19 cellular contexts compared by ENCODE assay signal in genomic region chr7:45695249-45695995, GRCh38.
A peak's percentile ranks its signal among the peaks of the same experiment; 100 is the strongest.
DNase-seq lines count a peak whose midpoint lies in the region; ATAC-seq, FAIRE-seq and TF ChIP-seq lines count a peak whose summit lies in the region.
"Had no signal": no experiment of that assay in that cellular context is flagged by ENCODE, and none has a peak within 500 bp of the region (broad histone marks: within the 10 kb centered on the region; RNA-seq: fewer than 3 reads in every experiment).

No MANE protein-coding gene starts in this region.

- H3K9ac ChIP-seq in colonic mucosa (ENCODE audit: low read depth in 2 of 2, low read length in 2 of 2), result no peak overlapping the region
- H3K9ac ChIP-seq: KMS-11 had no signal

- peaks cover 7% of the 10 kb centered on the region for H3K4me1 Mint-ChIP-seq in activated CD8-positive, alpha-beta memory T cell treated with anti-CD3 and anti-CD28 coated beads, Interleukin-2, amount 10 ng/mL, durations not matched to agents 7 days and 5 days

- H4K20me1 ChIP-seq in hepatocyte (ENCODE audit: insufficient read depth, poor library complexity, severe bottlenecking), result no peaks in the 10 kb centered on the region

- H3K4me2 ChIP-seq in hepatocyte, result no peak overlapping the region
- H3K4me2 ChIP-seq: A549, KMS-11 had no signal

- CTCF ChIA-PET in activated CD8-positive, alpha-beta memory T cell treated with anti-CD3 and anti-CD28 coated beads, Interleukin-2, amount 10 ng/mL, durations not matched to agents 7 days and 5 days (lab: Charles Lee), result interaction anchor here (0.6 kb wide), 1 partner anchor 99 kb away, joined by 3 read pairs; no protein-coding TSS in a partner anchor

- no peaks in the 10 kb centered on the region for H3K27me3 ChIP-seq in colonic mucosa
- H3K27me3 ChIP-seq in right atrium auricular region, result no peaks in the 10 kb centered on the region
- no peaks in the 10 kb centered on the region for H3K27me3 ChIP-seq in spleen (replicated peaks in 1 of 7)
- no peaks in the 10 kb centered on the region for H3K27me3 ChIP-seq in small intestine (ENCODE audit: control insufficient read depth in 2 of 2, insufficient read depth in 2 of 2, low read length in 2 of 2)
- H3K27me3 ChIP-seq in hepatocyte, result no peaks in the 10 kb centered on the region

- no peaks in the 10 kb centered on the region for H3K36me3 ChIP-seq in colonic mucosa
- H3K36me3 ChIP-seq in right atrium auricular region, result no peaks in the 10 kb centered on the region
- H3K36me3 ChIP-seq in spleen, result no peaks in the 10 kb centered on the region
- no peaks in the 10 kb centered on the region for H3K36me3 ChIP-seq in small intestine (ENCODE audit: control insufficient read depth in 2 of 2, insufficient read depth in 2 of 2, low read length in 2 of 2)
- no peaks in the 10 kb centered on the region for H3K36me3 ChIP-seq in hepatocyte (replicated peaks; ENCODE audit: insufficient read depth, low read depth)

- no peaks in the 10 kb centered on the region for H3K36me3 Mint-ChIP-seq in activated CD8-positive, alpha-beta memory T cell treated with anti-CD3 and anti-CD28 coated beads, Interleukin-2, amount 10 ng/mL, durations not matched to agents 7 days and 5 days

- H3K9me2 ChIP-seq in hepatocyte (replicated peaks; ENCODE audit: insufficient read depth), result no peaks in the 10 kb centered on the region

- ATAC-seq in activated CD8-positive, alpha-beta memory T cell treated with anti-CD3 and anti-CD28 coated beads, Interleukin-2, amount 10 ng/mL, durations not matched to agents 7 days and 5 days, result no peak
- ATAC-seq: A549, GM12878, PC-3 had no signal

- H3K27me3 Mint-ChIP-seq in activated CD8-positive, alpha-beta memory T cell treated with anti-CD3 and anti-CD28 coated beads, Interleukin-2, amount 10 ng/mL, durations not matched to agents 7 days and 5 days, result peaks cover 3% of the 10 kb centered on the region

- H3K9me3 ChIP-seq in colonic mucosa (no peaks in the 10 kb centered on the region), right atrium auricular region (no peaks in the 10 kb centered on the region), spleen (no peaks in the 10 kb centered on the region), small intestine (ENCODE audit: control insufficient read depth, low read depth) (no peaks in the 10 kb centered on the region), hepatocyte (ENCODE audit: low read depth) (no peaks in the 10 kb centered on the region)
- H3K9me3 ChIP-seq: A549 had no signal

- H2AFZ ChIP-seq in hepatocyte, result no peak overlapping the region

- no peak overlapping the region for H3K27ac ChIP-seq in colonic mucosa
- no peak overlapping the region for H3K27ac ChIP-seq in right atrium auricular region
- no peak overlapping the region for H3K27ac ChIP-seq in spleen
- H3K27ac ChIP-seq in small intestine (ENCODE audit: low read depth in 1 of 2, low read length in 1 of 2), result no peak overlapping the region
- H3K27ac ChIP-seq in hepatocyte, result no peak overlapping the region
- H3K27ac ChIP-seq: A549, KMS-11, RWPE1 had no signal

- H3K4me3 Mint-ChIP-seq in activated CD8-positive, alpha-beta memory T cell treated with anti-CD3 and anti-CD28 coated beads, Interleukin-2, amount 10 ng/mL, durations not matched to agents 7 days and 5 days, result no peak overlapping the region

- no peak overlapping the region for H3K27ac Mint-ChIP-seq in activated CD8-positive, alpha-beta memory T cell treated with anti-CD3 and anti-CD28 coated beads, Interleukin-2, amount 10 ng/mL, durations not matched to agents 7 days and 5 days

- intact Hi-C loops in colonic mucosa (cut with DNase I) (no loop called here), spleen (cut with DNase I; ENCODE audit: low total_unique reads) (no loop called here)

- H3K4me3 ChIP-seq in colonic mucosa (no peak overlapping the region), right atrium auricular region (no peak overlapping the region), spleen (no peak overlapping the region), small intestine (ENCODE audit: low read depth in 1 of 2, low read length in 2 of 2) (no peak overlapping the region), hepatocyte (no peak overlapping the region)
- H3K4me3 ChIP-seq: A549, GM12878 had no signal

- TF ChIP-seq CTCF in colonic mucosa (IDR thresholded peaks at IDR 0.05), result no peak
- no peak for TF ChIP-seq CTCF in right atrium auricular region (IDR thresholded peaks at IDR 0.05)
- TF ChIP-seq CTCF in spleen (IDR thresholded peaks at IDR 0.05 in 8 of 11, conservative IDR thresholded peaks at IDR 0.05 in 3 of 11), result no peak
- TF ChIP-seq CTCF in hepatocyte (IDR thresholded peaks at IDR 0.05; ENCODE audit: poor library complexity), result no peak

- TF ChIP-seq POLR2A in spleen (IDR thresholded peaks at IDR 0.05), result no peak

- no peak for FAIRE-seq in small intestine (lab: Jason Lieb, UNC)
- FAIRE-seq: A549, GM12878 had no signal

- no peaks in the 10 kb centered on the region for H3K79me2 ChIP-seq in hepatocyte

- H3K9me3 Mint-ChIP-seq in activated CD8-positive, alpha-beta memory T cell treated with anti-CD3 and anti-CD28 coated beads, Interleukin-2, amount 10 ng/mL, durations not matched to agents 7 days and 5 days (ENCODE audit: low read depth), result no peaks in the 10 kb centered on the region

- H3K4me1 ChIP-seq in colonic mucosa (peaks cover 8% of the 10 kb centered on the region), right atrium auricular region (peaks cover 0 to 8% of the 10 kb centered on the region in 2 donors), spleen (no peaks in the 10 kb centered on the region), small intestine (ENCODE audit: control insufficient read depth in 2 of 2, insufficient read depth in 1 of 2, low read depth in 1 of 2, low read length in 1 of 2) (no peaks in the 10 kb centered on the region), hepatocyte (ENCODE audit: insufficient read depth) (peaks cover 8% of the 10 kb centered on the region)

- 78 to 90% (median 84%) methylated on average over 5 of the region's 5 CpGs for WGBS in spleen, 5 donors
- WGBS in small intestine, 3 donors, result 76 to 84% (median 83%) methylated on average over 5 of the region's 5 CpGs
- 91% methylated on average over 5 of the region's 5 CpGs for WGBS in hepatocyte (ENCODE audit: low lambda C conversion rate, missing lambda C conversion rate)

- peak; percentile 32 for DNase-seq in activated CD8-positive, alpha-beta memory T cell treated with anti-CD3 and anti-CD28 coated beads, Interleukin-2, amount 10 ng/mL, durations not matched to agents 7 days and 5 days
- DNase-seq in activated CD8-positive, alpha-beta memory T cell treated with anti-CD3 and anti-CD28 coated beads for 24 hours, result no peak
- DNase-seq in colonic mucosa (peak; percentile 15), right atrium auricular region (ENCODE audit: low spot score) (peak; percentile 13), spleen (peak; percentile 36), DMS153 treated with DMSO at 0.1 percent for 48 hours (lab: John Stamatoyannopoulos, UW; ENCODE audit: unreplicated experiment) (no peak), small intestine (no peak), hepatocyte (ENCODE audit: low spot score) (no peak)
- DNase-seq: C1 segment of cervical spinal cord, GDM1, NCI-H1436, NCI-H2029, NCI-H510A, NCI-H774, PC-3 had no signal

Comparison
In these comparisons a context has a peak if more than half of its experiments do, and no peak if none do; other contexts are left out.
1. DNase-seq: peak in activated CD8-positive, alpha-beta memory T cell treated with anti-CD3 and anti-CD28 coated beads, Interleukin-2, amount 10 ng/mL, durations not matched to agents 7 days and 5 days (single experiment), colonic mucosa (single experiment), right atrium auricular region (single experiment) and spleen (single experiment); none in activated CD8-positive, alpha-beta memory T cell treated with anti-CD3 and anti-CD28 coated beads for 24 hours (single experiment), DMS153 treated with DMSO at 0.1 percent for 48 hours (single experiment), small intestine (single experiment) and hepatocyte (single experiment).